1 cellular context compared by ENCODE assay signal in genomic region chr3:66425566-66425965, GRCh38.
TF ChIP-seq lines count a peak whose summit lies in the region.

No MANE protein-coding gene starts in this region.

TF ChIP-seq in SK-N-SH, 30 proteins besides CTCF, POLR2A, EP300 and RAD21 (continued from another document):
- TF ChIP-seq ZBTB33 (IDR thresholded peaks at IDR 0.05; ENCODE audit: borderline replicate concordance, low read depth) (no peak), MEF2A (IDR thresholded peaks at IDR 0.05; ENCODE audit: borderline replicate concordance, low read depth) (no peak), JUND (IDR thresholded peaks at IDR 0.05) (no peak), MAX (IDR thresholded peaks at IDR 0.05; ENCODE audit: low read depth) (no peak), TCF12 (IDR thresholded peaks at IDR 0.05) (no peak), GABPA (IDR thresholded peaks at IDR 0.05; ENCODE audit: low read depth) (no peak), FOSL2 (IDR thresholded peaks at IDR 0.05; ENCODE audit: borderline replicate concordance, low read depth) (no peak), RFX5 (IDR thresholded peaks at IDR 0.05; ENCODE audit: low read length) (no peak), USF1 (IDR thresholded peaks at IDR 0.05; ENCODE audit: borderline replicate concordance, low read depth) (no peak), SMC3 (IDR thresholded peaks at IDR 0.05; ENCODE audit: low read depth, low read length) (no peak)
TF ChIP-seq in SK-N-SH: peak in this region for 0.
